12 cellular contexts compared by ENCODE assay signal in the genomic region with DNA sequence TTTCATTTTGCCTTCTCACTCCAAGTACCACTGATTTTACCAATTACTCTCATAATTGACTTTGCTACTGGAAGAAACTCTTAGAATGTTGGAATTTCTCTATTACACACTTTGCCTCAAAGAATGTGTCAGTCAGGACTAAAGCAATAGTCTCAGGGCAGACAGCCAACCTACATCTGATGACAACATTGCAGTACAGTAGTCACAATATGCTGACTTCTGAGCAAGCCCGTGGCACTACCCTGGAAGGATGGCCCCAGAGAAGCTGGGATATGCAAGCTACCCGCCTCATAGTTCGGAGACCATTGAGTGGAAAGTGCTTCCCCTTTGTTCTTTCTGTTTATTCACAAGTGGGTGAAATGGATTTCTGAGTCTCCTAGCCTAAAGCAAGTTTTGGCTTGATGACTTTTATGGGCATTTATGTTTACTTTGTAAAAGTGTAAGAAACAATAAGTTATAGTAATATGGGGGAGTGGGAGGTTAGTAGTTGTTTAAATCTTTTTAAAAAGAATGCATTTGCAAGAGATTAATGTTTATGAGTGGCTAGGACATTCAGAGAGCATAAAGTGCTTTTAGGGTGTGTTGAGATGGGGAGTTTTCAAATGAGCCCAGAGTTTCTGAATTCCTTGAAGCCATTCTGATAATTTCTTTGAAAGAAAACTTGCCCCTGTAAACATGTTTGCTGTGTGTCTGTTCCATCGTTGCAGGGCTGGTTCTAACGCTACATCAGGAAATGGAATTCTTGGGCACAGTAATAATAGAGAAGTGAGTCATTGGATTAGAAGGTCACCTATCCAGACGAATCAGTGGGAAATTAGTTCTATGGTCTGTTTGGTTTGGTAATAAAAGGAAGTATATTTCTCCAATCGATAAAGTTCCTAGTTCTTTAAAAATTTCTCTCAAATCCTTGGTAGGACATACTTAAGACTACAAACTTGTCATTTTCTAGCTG.
DNase-seq lines count a peak whose midpoint lies in the region; ATAC-seq and TF ChIP-seq lines count a peak whose summit lies in the region.
"Had no signal": no experiment of that assay in that cellular context is flagged by ENCODE, and none has a peak within 500 bp of the region (broad histone marks: within the 10 kb centered on the region; RNA-seq: fewer than 3 reads in every experiment).

No MANE protein-coding gene starts in this region.

- H3K4me2 ChIP-seq in hepatocyte, result no peak overlapping the region

- H3K4me3 ChIP-seq in right cardiac atrium (ENCODE audit: low read length) (no peak overlapping the region), adipocyte (ENCODE audit: low read length) (no peak overlapping the region), hepatocyte (no peak overlapping the region)
- H3K4me3 ChIP-seq: left ventricle myocardium inferior, right atrium auricular region had no signal

- H3K27me3 ChIP-seq in right cardiac atrium (ENCODE audit: control insufficient read depth, insufficient read depth) (no peaks in the 10 kb centered on the region), adipocyte (replicated peaks; ENCODE audit: control insufficient read depth, insufficient read depth, low read length) (no peaks in the 10 kb centered on the region), hepatocyte (no peaks in the 10 kb centered on the region)
- H3K27me3 ChIP-seq: right atrium auricular region had no signal

- intact Hi-C loops in right cardiac atrium (cut with DNase I) (no loop called here), Right ventricle myocardium inferior (cut with DNase I) (no loop called here)

- DNase-seq in right cardiac atrium (no peak), Right ventricle myocardium inferior (ENCODE audit: missing footprints) (no peak), adipocyte (ENCODE audit: low read depth) (peak; percentile 43), hepatocyte (ENCODE audit: low spot score) (peak; percentile 38), NK-92 (lab: John Stamatoyannopoulos, UW; ENCODE audit: unreplicated experiment) (no peak), NCI-H2227 treated with DMSO at 0.1 percent for 48 hours (lab: John Stamatoyannopoulos, UW) (no peak), RPMI8226 (no peak)
- DNase-seq: effector memory CD4-positive, alpha-beta T cell; left ventricle myocardium inferior had no signal

- H3K79me2 ChIP-seq in hepatocyte, result no peaks in the 10 kb centered on the region

- H3K27ac ChIP-seq in right cardiac atrium (ENCODE audit: low read length) (no peak overlapping the region), hepatocyte (peak overlapping the region; percentile 53)
- H3K27ac ChIP-seq: left ventricle myocardium inferior, right atrium auricular region, VCaP had no signal

- H3K4me1 ChIP-seq in right cardiac atrium (ENCODE audit: control insufficient read depth, insufficient read depth, low read length), result no peaks in the 10 kb centered on the region
- H3K4me1 ChIP-seq in adipocyte (ENCODE audit: control insufficient read depth, insufficient read depth, low read length), result peaks cover 21% of the 10 kb centered on the region
- H3K4me1 ChIP-seq in hepatocyte (ENCODE audit: insufficient read depth), result peaks cover 14% of the 10 kb centered on the region

- no peak overlapping the region for H3K9ac ChIP-seq in adipocyte (ENCODE audit: low read length)

- no peaks in the 10 kb centered on the region for H3K9me3 ChIP-seq in right cardiac atrium (ENCODE audit: control insufficient read depth, low read length)
- H3K9me3 ChIP-seq in adipocyte (ENCODE audit: control insufficient read depth, low read length), result peaks cover 10% of the 10 kb centered on the region
- H3K9me3 ChIP-seq in hepatocyte (ENCODE audit: low read depth), result peaks cover 4% of the 10 kb centered on the region
- H3K9me3 ChIP-seq: left ventricle myocardium inferior, right atrium auricular region had no signal

- no peak for TF ChIP-seq CTCF in hepatocyte (IDR thresholded peaks at IDR 0.05; ENCODE audit: poor library complexity)

- 67% methylated on average over 7 of the region's 7 CpGs for WGBS in right cardiac atrium
- WGBS in hepatocyte (ENCODE audit: low lambda C conversion rate, missing lambda C conversion rate), result 40% methylated on average over 7 of the region's 7 CpGs

- ATAC-seq in right cardiac atrium (peak; percentile 38 to 44), Right ventricle myocardium inferior (no peak), GM21529 (IDR thresholded peaks at IDR 0.05; ENCODE audit: unreplicated experiment) (no peak)

- H3K9me2 ChIP-seq in hepatocyte (replicated peaks; ENCODE audit: insufficient read depth), result no peaks in the 10 kb centered on the region

- H2AFZ ChIP-seq in hepatocyte, result no peak overlapping the region

- no peaks in the 10 kb centered on the region for H4K20me1 ChIP-seq in hepatocyte (ENCODE audit: insufficient read depth, poor library complexity, severe bottlenecking)

- H3K36me3 ChIP-seq in adipocyte (ENCODE audit: control insufficient read depth, insufficient read depth, low read length, severe bottlenecking) (no peaks in the 10 kb centered on the region), hepatocyte (replicated peaks; ENCODE audit: insufficient read depth, low read depth) (no peaks in the 10 kb centered on the region)
- H3K36me3 ChIP-seq: left ventricle myocardium inferior, right atrium auricular region had no signal

Comparison
In these comparisons a context has a peak if more than half of its experiments do, and no peak if none do; other contexts are left out.
1. ATAC-seq: peak in right cardiac atrium (2 of 2); none in Right ventricle myocardium inferior (single experiment) and GM21529 (single experiment).
2. DNase-seq: peak in adipocyte (single experiment) and hepatocyte (single experiment); none in right cardiac atrium (0 of 3), Right ventricle myocardium inferior (single experiment), NK-92 (single experiment), NCI-H2227 treated with DMSO at 0.1 percent for 48 hours (single experiment) and RPMI8226 (single experiment).